8 cellular contexts compared by ENCODE assay signal in the genomic region with DNA sequence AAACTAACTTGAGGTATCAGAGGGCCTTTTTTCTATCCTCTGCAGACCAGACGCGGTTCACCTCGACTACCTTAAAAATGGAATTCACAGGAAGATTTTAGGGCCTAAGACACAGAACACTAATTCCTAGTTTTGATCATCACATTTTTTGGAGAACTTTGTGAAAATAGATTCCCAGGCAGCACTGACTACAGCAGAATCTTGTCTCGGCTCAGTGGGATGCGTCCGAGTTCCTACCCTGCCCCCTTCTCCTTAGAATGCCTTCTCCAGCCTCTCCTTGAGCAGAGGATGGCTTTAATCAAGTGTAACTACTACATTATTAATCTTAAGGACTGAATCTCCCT. TPM values are rescaled to one million over a fixed set of nuclear protein-coding genes. Genes with fewer than 3 reads are reported as not detected.
DNase-seq lines count a peak whose midpoint lies in the region; ATAC-seq and TF ChIP-seq lines count a peak whose summit lies in the region.

No MANE protein-coding gene starts in this region.

- peak overlapping the region; percentile 48 to 88 (median 80) for H3K27ac Mint-ChIP-seq in brain

- TF ChIP-seq CTCF in heart left ventricle (IDR thresholded peaks at IDR 0.05) (no peak), brain (conservative IDR thresholded peaks at IDR 0.05) (no peak), uterus (IDR thresholded peaks at IDR 0.05) (no peak)

- no peaks in the 10 kb centered on the region for H3K79me1 ChIP-seq in mesendoderm (ENCODE audit: low read length)

- H4K5ac ChIP-seq in mesendoderm (ENCODE audit: low read length) = peak overlapping the region; percentile 78

- no peak for TF ChIP-seq POLR2A in heart left ventricle (IDR thresholded peaks at IDR 0.05)
- no peak for TF ChIP-seq POLR2A in uterus (IDR thresholded peaks at IDR 0.05)

- H3K9ac ChIP-seq in mesendoderm (ENCODE audit: low read length) = peak overlapping the region; percentile 18

- no peaks in the 10 kb centered on the region for H3K79me2 ChIP-seq in mesendoderm (ENCODE audit: control insufficient read depth, insufficient read depth, low read length)

- H3K36me3 Mint-ChIP-seq in brain = peaks cover 11% of the 10 kb centered on the region

- intact Hi-C loops in heart left ventricle (cut with DNase I) = loop anchor here in 5 of 10 donors (5.0 to 10.0 kb wide), 5 partner anchors 200 to 620 kb away; a partner anchor contains a TSS
- intact Hi-C loops in Right ventricle myocardium inferior (cut with DNase I) = loop anchor here (10.0 kb wide), 1 partner anchor 620 kb away; no protein-coding TSS in a partner anchor
- intact Hi-C loops in uterus (cut with DNase I; ENCODE audit: low total_unique reads) = no loop called here

- H3K27ac ChIP-seq in heart left ventricle = peak overlapping the region; percentile 95 to 100 (median 98)
- no peak overlapping the region for H3K27ac ChIP-seq in mesendoderm (ENCODE audit: low read depth, low read length)
- H3K27ac ChIP-seq in uterus = peak overlapping the region; percentile 93 to 94

- no peaks in the 10 kb centered on the region for H3K36me3 ChIP-seq in heart left ventricle
- H3K36me3 ChIP-seq in mesendoderm (ENCODE audit: control insufficient read depth, insufficient read depth, low read length) = no peaks in the 10 kb centered on the region
- H3K36me3 ChIP-seq in uterus = no peaks in the 10 kb centered on the region

- peak overlapping the region; percentile 6 for H3K4me2 ChIP-seq in mesendoderm (ENCODE audit: low read length)

- no peak overlapping the region for H2BK5ac ChIP-seq in mesendoderm (ENCODE audit: low read length)

- H3K27me3 ChIP-seq in heart left ventricle (no peaks in the 10 kb centered on the region), mesendoderm (ENCODE audit: insufficient read depth, low read length, poor library complexity) (no peaks in the 10 kb centered on the region), uterus (no peaks in the 10 kb centered on the region)

- H2BK15ac ChIP-seq in mesendoderm (replicated peaks; ENCODE audit: low read depth) = no peak overlapping the region

- ATAC-seq in heart left ventricle (no peak), Right ventricle myocardium inferior (no peak), GM18907 (IDR thresholded peaks at IDR 0.05; ENCODE audit: unreplicated experiment) (no peak), GM18519 (IDR thresholded peaks at IDR 0.05; ENCODE audit: low FRiP score, unreplicated experiment) (no peak)

- WGBS in heart left ventricle, 4 donors = 37 to 52% (median 43%) methylated on average over 6 of the region's 6 CpGs
- no CpG with 5 or more reads among the region's 6 CpGs for WGBS in mesendoderm (ENCODE audit: extremely low coverage, insufficient coverage, low lambda C conversion rate)

- H3K4me1 ChIP-seq in heart left ventricle (peaks cover 0 to 12% (median 0%) of the 10 kb centered on the region in 12 donors), mesendoderm (ENCODE audit: control insufficient read depth, low read depth, low read length) (no peaks in the 10 kb centered on the region), uterus (no peaks in the 10 kb centered on the region)

- peaks cover 12 to 18% (median 14%) of the 10 kb centered on the region in 5 experiments for H3K9me3 Mint-ChIP-seq in brain

- H3K4me3 ChIP-seq in heart left ventricle (peak overlapping the region; percentile 72 to 95 (median 84)), mesendoderm (ENCODE audit: low read length) (no peak overlapping the region), uterus (peak overlapping the region; percentile 57 to 83)

- peaks cover 13% of the 10 kb centered on the region for H3K4me1 Mint-ChIP-seq in brain

- no peak overlapping the region for H4K8ac ChIP-seq in mesendoderm (ENCODE audit: low read depth, low read length)

- H2BK120ac ChIP-seq in mesendoderm (ENCODE audit: low read depth, low read length) = no peak overlapping the region

- peaks cover 15% of the 10 kb centered on the region for H3K27me3 Mint-ChIP-seq in brain

- no peak overlapping the region for H3K23ac ChIP-seq in mesendoderm (ENCODE audit: low read length)

- peaks cover 0 to 11% (median 0%) of the 10 kb centered on the region in 12 donors for H3K9me3 ChIP-seq in heart left ventricle
- no peaks in the 10 kb centered on the region for H3K9me3 ChIP-seq in uterus

- H3K56ac ChIP-seq in mesendoderm (ENCODE audit: low read length) = no peak overlapping the region

- peak overlapping the region; percentile 23 for H3K18ac ChIP-seq in mesendoderm (ENCODE audit: low read length)

- H2AK5ac ChIP-seq in mesendoderm (ENCODE audit: low read length) = no peak overlapping the region

- no peak for DNase-seq in heart left ventricle
- no peak for DNase-seq in Right ventricle myocardium inferior (ENCODE audit: missing footprints)
- DNase-seq in mesendoderm = no peak
- no peak for DNase-seq in uterus
- no peak for DNase-seq in NCI-H2029 treated with DMSO at 0.1 percent for 48 hours (lab: John Stamatoyannopoulos, UW)

- H3K4ac ChIP-seq in mesendoderm (ENCODE audit: low read depth, low read length) = no peak overlapping the region

- H3K4me3 Mint-ChIP-seq in brain = peak overlapping the region; percentile 77 to 86 (median 78)

RNA-seq across cellular contexts. Expression of a gene that starts 0.4 kb away (rescaled TPM):
- total RNA-seq in heart left ventricle (10 to 100 TPM in 2 of 9 donors, 1 to 10 TPM in 5, not detected in 2; 1.0 to 60.8 (median 3.1) TPM), Right ventricle myocardium inferior (2.6 TPM), uterus (100 to 1,000 TPM in 3 of 4 donors, 1 to 10 TPM in 1; 4.6 to 705 (median 482) TPM)
- polyA plus RNA-seq in heart left ventricle (not detected), brain (ENCODE audit: insufficient read depth, low read depth, low replicate concordance) (not detected)
- 0.84 TPM for polyA plus RNA-seq in mesendoderm (2013, experiment 1 of 2)
- polyA plus RNA-seq in mesendoderm (2013, experiment 2 of 2) = 0.74 TPM

RNA-seq across cellular contexts. Expression of a gene that starts 4.1 kb away (rescaled TPM):
- total RNA-seq in heart left ventricle = 1 to 10 TPM in 2 of 9 donors, under 1 TPM in 7; 0.18 to 1.3 (median 0.54) TPM
- polyA plus RNA-seq in heart left ventricle = under 1 TPM; 0.27 to 0.68 TPM
- total RNA-seq in Right ventricle myocardium inferior = 0.84 TPM
- polyA plus RNA-seq in brain (ENCODE audit: insufficient read depth, low read depth, low replicate concordance) = 0.37 TPM
- 4.2 TPM for polyA plus RNA-seq in mesendoderm (2013, experiment 1 of 2)
- 4.0 TPM for polyA plus RNA-seq in mesendoderm (2013, experiment 2 of 2)
- total RNA-seq in uterus = 1 to 10 TPM in 3 of 4 donors, under 1 TPM in 1; 0.58 to 7.4 (median 3.7) TPM

RNA-seq across cellular contexts. Expression of a gene that starts 7.9 kb away (rescaled TPM):
- 10 to 100 TPM in 7 of 9 donors, 1 to 10 TPM in 2; 8.8 to 14.1 (median 10.5) TPM for total RNA-seq in heart left ventricle
- 1 to 10 TPM; 5.0 to 9.9 TPM for polyA plus RNA-seq in heart left ventricle
- 12.2 TPM for total RNA-seq in Right ventricle myocardium inferior
- polyA plus RNA-seq in brain (ENCODE audit: insufficient read depth, low read depth, low replicate concordance) = 2.9 TPM
- polyA plus RNA-seq in mesendoderm (2013, experiment 1 of 2) = 12.7 TPM
- polyA plus RNA-seq in mesendoderm (2013, experiment 2 of 2) = 12.4 TPM
- 10 to 100 TPM; 17.2 to 55.9 (median 23.0) TPM for total RNA-seq in uterus

RNA-seq across cellular contexts. Expression of a gene that starts 47.4 kb away (rescaled TPM):
- total RNA-seq in heart left ventricle (not detected), Right ventricle myocardium inferior (not detected), uterus (under 1 TPM in 1 of 4 donors, not detected in 3; 0.14 TPM)
- polyA plus RNA-seq in heart left ventricle (not detected), brain (ENCODE audit: insufficient read depth, low read depth, low replicate concordance) (not detected)
- 0.11 TPM for polyA plus RNA-seq in mesendoderm (2013, experiment 1 of 2)
- polyA plus RNA-seq in mesendoderm (2013, experiment 2 of 2) = 0.06 TPM

RNA-seq across cellular contexts. Expression of a gene that starts 47.5 kb away (rescaled TPM):
- total RNA-seq in heart left ventricle = 1 to 10 TPM in 6 of 9 donors, under 1 TPM in 2, not detected in 1; 0.60 to 2.4 (median 1.6) TPM
- under 1 TPM; 0.91 to 0.93 TPM for polyA plus RNA-seq in heart left ventricle
- 1.6 TPM for total RNA-seq in Right ventricle myocardium inferior
- 2.9 TPM for polyA plus RNA-seq in brain (ENCODE audit: insufficient read depth, low read depth, low replicate concordance)
- 3.0 TPM for polyA plus RNA-seq in mesendoderm (2013, experiment 1 of 2)
- 3.1 TPM for polyA plus RNA-seq in mesendoderm (2013, experiment 2 of 2)
- 10 to 100 TPM in 1 of 4 donors, 1 to 10 TPM in 2, not detected in 1; 1.3 to 27.3 (median 5.8) TPM for total RNA-seq in uterus
